31 cellular contexts compared by ENCODE assay signal in the genomic region with DNA sequence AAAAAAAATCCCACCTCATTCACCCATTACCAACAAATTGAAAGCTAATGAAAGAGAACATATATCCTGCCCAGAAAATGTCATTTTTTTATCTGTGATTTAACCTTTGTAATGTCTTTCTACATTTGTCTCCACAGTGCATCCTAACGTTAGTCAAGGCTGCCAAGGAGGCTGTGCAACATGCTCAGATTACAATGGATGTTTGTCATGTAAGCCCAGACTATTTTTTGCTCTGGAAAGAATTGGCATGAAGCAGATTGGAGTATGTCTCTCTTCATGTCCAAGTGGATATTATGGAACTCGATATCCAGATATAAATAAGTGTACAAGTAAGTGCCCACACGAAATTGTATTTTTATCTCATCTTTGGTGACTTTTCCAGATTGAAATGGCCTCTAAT. TPM values are rescaled to one million over a fixed set of nuclear protein-coding genes. Genes with fewer than 3 reads are reported as not detected.
DNase-seq lines count a peak whose midpoint lies in the region; ATAC-seq and TF ChIP-seq lines count a peak whose summit lies in the region.
"Had no signal": no experiment of that assay in that cellular context is flagged by ENCODE, and none has a peak within 500 bp of the region (broad histone marks: within the 10 kb centered on the region; RNA-seq: fewer than 3 reads in every experiment).

No MANE protein-coding gene starts in this region.

- in situ Hi-C loops in gastrocnemius medialis (cut with MboI; ENCODE audit: low sequenced_read_pairs in 4 of 4), result no loop called here

- H3K27me3 ChIP-seq in adipocyte (replicated peaks; ENCODE audit: control insufficient read depth, insufficient read depth, low read length) (no peaks in the 10 kb centered on the region), gastrocnemius medialis (no peaks in the 10 kb centered on the region)
- H3K27me3 ChIP-seq: tibial artery had no signal

- TF ChIP-seq POLR2A in gastrocnemius medialis (IDR thresholded peaks at IDR 0.05), result no peak

- TF ChIP-seq CTCF in fibroblast of mammary gland (conservative IDR thresholded peaks at IDR 0.05; ENCODE audit: control insufficient read depth, insufficient read depth, low read depth, low read length) (no peak), gastrocnemius medialis (IDR thresholded peaks at IDR 0.05 in 4 of 5, conservative IDR thresholded peaks at IDR 0.05 in 1 of 5) (no peak)

- DNase-seq in Right ventricle myocardium superior (no peak), left cardiac atrium (no peak), adipocyte (ENCODE audit: low read depth) (peak; percentile 40), fibroblast of mammary gland (ENCODE audit: low read depth) (peak; percentile 25), gastrocnemius medialis (peak; percentile 48 to 78), SIG-M5 (lab: John Stamatoyannopoulos, UW) (no peak), NCI-H524 (lab: John Stamatoyannopoulos, UW) (no peak)
- DNase-seq: activated CD4-positive, alpha-beta T cell treated with anti-CD3 and anti-CD28 coated beads for 36 hours; activated CD8-positive, alpha-beta T cell treated with anti-CD3 and anti-CD28 coated beads for 36 hours; BE2C; CD8-positive, alpha-beta T cell; GOT3; immature natural killer cell; naive B cell; NCI-H1048; NCI-H187 treated with DMSO at 0.1 percent for 48 hours; NCI-H2227 treated with DMSO at 0.1 percent for 48 hours; NCI-H526 treated with DMSO at 0.1 percent for 48 hours; stimulated activated CD4-positive, alpha-beta T cell treated with anti-CD3 and anti-CD28 coated beads, Interleukin-4, amount 100 ng/mL, for 4 hours; SW 1271; T-helper 9 cell; tibial artery had no signal

- H3K4me1 ChIP-seq in adipocyte (ENCODE audit: control insufficient read depth, insufficient read depth, low read length), result peaks cover 47% of the 10 kb centered on the region
- peaks cover 42 to 47% of the 10 kb centered on the region in 2 donors for H3K4me1 ChIP-seq in gastrocnemius medialis
- H3K4me1 ChIP-seq: BE2C, tibial artery had no signal

- no peak overlapping the region for H3K9ac ChIP-seq in adipocyte (ENCODE audit: low read length)

- intact Hi-C loops in Right ventricle myocardium superior (cut with DNase I) (no loop called here), left cardiac atrium (cut with DNase I) (no loop called here), gastrocnemius medialis (cut with DNase I; ENCODE audit: low total_unique reads) (no loop called here)

- peak overlapping the region; percentile 58 to 81 (median 68) for H3K27ac ChIP-seq in gastrocnemius medialis
- H3K27ac ChIP-seq: neutrophil, tibial artery, VCaP had no signal

- peak; percentile 73 for ATAC-seq in Right ventricle myocardium superior (ENCODE audit: poor library complexity)
- ATAC-seq in left cardiac atrium, result no peak
- peak; percentile 98 for ATAC-seq in gastrocnemius medialis
- ATAC-seq in GM21390 (IDR thresholded peaks at IDR 0.05; ENCODE audit: unreplicated experiment), result no peak
- ATAC-seq: activated CD4-positive, alpha-beta T cell treated with anti-CD3 and anti-CD28 coated beads for 36 hours; activated CD8-positive, alpha-beta T cell treated with anti-CD3 and anti-CD28 coated beads for 36 hours; activated T-helper 17 cell treated with anti-CD3 and anti-CD28 coated beads, Interleukin-2, amount 50 U/mL, for 72 hours; CD8-positive, alpha-beta T cell; Panc1; sciatic nerve had no signal

- H3K4me3 ChIP-seq in adipocyte (ENCODE audit: low read length) (no peak overlapping the region), fibroblast of mammary gland (ENCODE audit: control insufficient read depth, low read depth, low read length) (no peak overlapping the region), gastrocnemius medialis (no peak overlapping the region)
- H3K4me3 ChIP-seq: tibial artery had no signal

- H3K9me3 ChIP-seq in adipocyte (ENCODE audit: control insufficient read depth, low read length) (no peaks in the 10 kb centered on the region), gastrocnemius medialis (no peaks in the 10 kb centered on the region)
- H3K9me3 ChIP-seq: BE2C, neutrophil, tibial artery had no signal

- H3K36me3 ChIP-seq in adipocyte (ENCODE audit: control insufficient read depth, insufficient read depth, low read length, severe bottlenecking) (no peaks in the 10 kb centered on the region), gastrocnemius medialis (no peaks in the 10 kb centered on the region)
- H3K36me3 ChIP-seq: BE2C, neutrophil, tibial artery had no signal

RNA-seq across cellular contexts. Expression of gene RSPO3, which starts 30.0 kb away (rescaled TPM):
- total RNA-seq in Right ventricle myocardium superior, result 0.67 TPM
- 1 to 10 TPM in 1 of 2 donors, under 1 TPM in 1; 0.94 to 1.9 TPM for total RNA-seq in left cardiac atrium
- total RNA-seq in gastrocnemius medialis, result 10 to 100 TPM in 1 of 4 donors, 1 to 10 TPM in 3; 4.8 to 30.5 (median 7.2) TPM
- total RNA-seq: activated CD4-positive, alpha-beta T cell treated with anti-CD3 and anti-CD28 coated beads for 36 hours; activated CD8-positive, alpha-beta T cell treated with anti-CD3 and anti-CD28 coated beads for 36 hours; activated T-helper 17 cell treated with anti-CD3 and anti-CD28 coated beads, Interleukin-2, amount 50 U/mL, for 72 hours; bronchial epithelial cell; CD8-positive, alpha-beta T cell; Daoy; HT-29 had no signal

Comparison
In these comparisons a context has a peak if more than half of its experiments do, and no peak if none do; other contexts are left out.
1. ATAC-seq: peak in Right ventricle myocardium superior (single experiment) and gastrocnemius medialis (2 of 2); none in left cardiac atrium (0 of 2) and GM21390 (single experiment).
2. DNase-seq: peak in adipocyte (single experiment), fibroblast of mammary gland (single experiment) and gastrocnemius medialis (2 of 2); none in Right ventricle myocardium superior (single experiment), left cardiac atrium (single experiment), SIG-M5 (single experiment) and NCI-H524 (0 of 2).